ENCODE assay signal across 8 cellular contexts in the genomic region with DNA sequence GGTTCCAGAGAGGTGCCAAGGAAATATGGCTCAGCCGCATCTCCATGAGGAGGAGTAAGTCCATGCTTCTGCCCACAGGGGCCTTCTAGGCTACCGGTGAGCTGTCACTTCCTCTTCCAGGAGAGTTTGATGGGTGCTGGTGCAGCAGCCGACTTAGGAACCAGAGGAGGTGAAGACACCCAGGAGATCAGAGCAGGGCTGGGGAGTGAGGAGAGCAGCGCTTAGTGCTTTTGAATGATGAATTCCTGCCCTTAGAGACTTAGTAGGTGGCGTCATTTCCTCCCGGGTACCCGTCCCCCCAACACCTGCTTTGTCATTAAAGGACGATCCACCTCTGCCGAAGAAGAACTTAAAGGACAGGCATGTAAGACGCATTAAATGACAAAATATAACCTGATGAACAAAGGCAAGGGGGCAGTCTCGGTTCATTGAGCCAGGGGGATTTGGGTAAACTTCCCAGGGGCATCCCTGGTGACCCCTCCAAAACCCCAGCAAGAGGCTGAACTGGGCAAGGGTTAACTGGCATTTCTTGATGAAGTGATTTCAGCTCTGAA.
DNase-seq lines count a peak whose midpoint lies in the region; FAIRE-seq and TF ChIP-seq lines count a peak whose summit lies in the region.

No MANE protein-coding gene starts in this region.

- peak overlapping the region; percentile 57 for H2AFZ ChIP-seq in MM.1S (ENCODE audit: low read length)

- no peaks in the 10 kb centered on the region for H3K9me2 ChIP-seq in MM.1S (replicated peaks; ENCODE audit: insufficient read depth, low read length)

- TF ChIP-seq CTCF in GM13977 (IDR thresholded peaks at IDR 0.05; ENCODE audit: extremely low read depth, insufficient read depth, missing control alignments), result no peak
- TF ChIP-seq CTCF in MM.1S (IDR thresholded peaks at IDR 0.05; ENCODE audit: low read length), result no peak
- no peak for TF ChIP-seq CTCF in bronchial epithelial cell (IDR thresholded peaks at IDR 0.05; ENCODE audit: insufficient read depth, low read length, severe bottlenecking)
- no peak for TF ChIP-seq CTCF in progenitor cell of endocrine pancreas (IDR thresholded peaks at IDR 0.05; ENCODE audit: unreplicated experiment)

- peak overlapping the region; percentile 53 for H3K4me3 ChIP-seq in MM.1S (ENCODE audit: low read length)
- H3K4me3 ChIP-seq in bronchial epithelial cell (ENCODE audit: low read depth, low read length), result peak overlapping the region; percentile 44

- peak overlapping the region; percentile 39; the same call in 1 of the 2 replicates for H3K27ac ChIP-seq in MM.1S (ENCODE audit: low read length)

- H3K36me3 Mint-ChIP-seq in progenitor cell of endocrine pancreas (ENCODE audit: insufficient read depth), result no peaks in the 10 kb centered on the region

- FAIRE-seq in bronchial epithelial cell (lab: Jason Lieb, UNC), result no peak

- peaks cover 35% of the 10 kb centered on the region for H3K4me1 Mint-ChIP-seq in progenitor cell of endocrine pancreas (ENCODE audit: low read depth)

- peak overlapping the region; percentile 59 for H3K9ac ChIP-seq in MM.1S (ENCODE audit: low read length)

- H3K9me3 ChIP-seq in MM.1S (replicated peaks; ENCODE audit: insufficient read depth, low read length), result no peaks in the 10 kb centered on the region

- H3K27me3 ChIP-seq in MM.1S (replicated peaks; ENCODE audit: insufficient read depth, low read length), result peaks cover 4% of the 10 kb centered on the region; the same call in 1 of the 2 replicates
- no peaks in the 10 kb centered on the region for H3K27me3 ChIP-seq in bronchial epithelial cell (ENCODE audit: control insufficient read depth, insufficient read depth, low read length)

- in situ Hi-C loops in GM13977 (cut with MboI; ENCODE audit: low pct_unique_long_range_greater_than_20kb, low sequenced_read_pairs, unreplicated experiment), result no loop called here

- peak overlapping the region; percentile 67 for H3K4me2 ChIP-seq in MM.1S (ENCODE audit: low read depth, low read length)

- peaks cover 24% of the 10 kb centered on the region for H3K4me1 ChIP-seq in MM.1S (ENCODE audit: low read length)

- no peaks in the 10 kb centered on the region for H3K9me3 Mint-ChIP-seq in progenitor cell of endocrine pancreas (ENCODE audit: low read depth)

- DNase-seq in GM13977 (ENCODE audit: low spot score), result peak; percentile 63
- DNase-seq in MM.1S, result peak; percentile 75
- DNase-seq in bronchial epithelial cell (ENCODE audit: low read depth), result peak; percentile 28
- DNase-seq in progenitor cell of endocrine pancreas (ENCODE audit: low spot score, unreplicated experiment), result no peak
- no peak for DNase-seq in HPDE6-E6E7 (ENCODE audit: extremely low spot score)
- no peak for DNase-seq in glomerular visceral epithelial cell (ENCODE audit: extremely low spot score)
- DNase-seq in NCI-H2196 treated with DMSO at 0.1 percent for 48 hours (lab: John Stamatoyannopoulos, UW; ENCODE audit: unreplicated experiment), result no peak
- no peak for DNase-seq in DMS 273 treated with DMSO at 0.1 percent for 48 hours (lab: John Stamatoyannopoulos, UW)

- no peaks in the 10 kb centered on the region for H3K79me2 ChIP-seq in MM.1S (ENCODE audit: low read length)

- no peaks in the 10 kb centered on the region for H4K20me1 ChIP-seq in MM.1S (ENCODE audit: insufficient read depth, low read length)

- H3F3A ChIP-seq in MM.1S (ENCODE audit: insufficient read depth, low read length), result peaks cover 11% of the 10 kb centered on the region

- H3K36me3 ChIP-seq in MM.1S (replicated peaks; ENCODE audit: insufficient read depth, low read length) (no peaks in the 10 kb centered on the region), bronchial epithelial cell (ENCODE audit: control insufficient read depth, insufficient read depth, low read length) (no peaks in the 10 kb centered on the region)

- H3K4me3 Mint-ChIP-seq in progenitor cell of endocrine pancreas (ENCODE audit: low read depth), result peak overlapping the region; percentile 68

- peaks cover 5% of the 10 kb centered on the region for H3K27me3 Mint-ChIP-seq in progenitor cell of endocrine pancreas

- H3K27ac Mint-ChIP-seq in progenitor cell of endocrine pancreas, result peak overlapping the region; percentile 47

Comparison
In these comparisons a context has a peak if more than half of its experiments do, and no peak if none do; other contexts are left out.
1. DNase-seq: peak in GM13977 (single experiment), MM.1S (single experiment) and bronchial epithelial cell (single experiment); none in progenitor cell of endocrine pancreas (single experiment), HPDE6-E6E7 (single experiment), glomerular visceral epithelial cell (single experiment), NCI-H2196 treated with DMSO at 0.1 percent for 48 hours (single experiment) and DMS 273 treated with DMSO at 0.1 percent for 48 hours (single experiment).